18 cellular contexts compared by ENCODE assay signal in the genomic region with DNA sequence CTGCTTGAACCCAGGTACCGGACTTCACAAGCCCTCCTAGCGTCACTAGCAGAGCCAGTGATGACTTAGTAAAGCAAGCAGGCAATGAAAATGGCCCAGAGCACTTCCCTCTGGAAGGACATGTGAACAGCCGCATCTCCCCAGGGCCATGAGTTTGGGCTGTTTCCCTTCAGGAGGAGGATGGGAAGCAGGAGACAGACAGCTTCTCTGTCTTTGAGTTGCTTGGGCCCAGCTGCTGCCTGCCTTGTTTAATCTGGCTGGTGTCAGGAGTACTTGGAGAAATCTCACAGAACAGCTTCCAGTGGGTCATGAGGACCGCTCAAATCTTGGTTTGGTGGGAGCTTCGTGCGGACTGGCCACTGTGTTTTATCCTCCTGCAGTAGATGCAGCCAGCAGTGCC. TPM values are rescaled to one million over a fixed set of nuclear protein-coding genes. Genes with fewer than 3 reads are reported as not detected.
A peak's percentile ranks its signal among the peaks of the same experiment; 100 is the strongest.
DNase-seq lines count a peak whose midpoint lies in the region; ATAC-seq and TF ChIP-seq lines count a peak whose summit lies in the region.
"Had no signal": no experiment of that assay in that cellular context is flagged by ENCODE, and none has a peak within 500 bp of the region (broad histone marks: within the 10 kb centered on the region; RNA-seq: fewer than 3 reads in every experiment).

No MANE protein-coding gene starts in this region.

- H3K4me3 ChIP-seq in right atrium auricular region (no peak overlapping the region), right cardiac atrium (ENCODE audit: low read length) (no peak overlapping the region), tibial nerve (no peak overlapping the region)
- H3K4me3 ChIP-seq: BLaER1, HAP-1 had no signal

- H3K9me3 ChIP-seq in right atrium auricular region: no peaks in the 10 kb centered on the region
- no peaks in the 10 kb centered on the region for H3K9me3 ChIP-seq in right cardiac atrium (ENCODE audit: control insufficient read depth, low read length)
- H3K9me3 ChIP-seq in tibial nerve: no peaks in the 10 kb centered on the region
- H3K9me3 ChIP-seq: BLaER1, Caco-2, HAP-1 had no signal

- in situ Hi-C loops in SK-MEL-5 (cut with HindIII; ENCODE audit: low pct_unique_long_range_greater_than_20kb, low sequenced_read_pairs): no loop called here

- 67% methylated on average over 6 of the region's 6 CpGs for WGBS in right cardiac atrium
- whole genome bisulfite sequencing in tibial nerve, 2 donors: 85 to 91% methylated on average over 6 of the region's 6 CpGs

- no peak overlapping the region for H3K27ac ChIP-seq in right atrium auricular region
- no peak overlapping the region for H3K27ac ChIP-seq in right cardiac atrium (ENCODE audit: low read length)
- H3K27ac ChIP-seq in tibial nerve: peak overlapping the region in 1 of 4 donors; percentile 24
- H3K27ac ChIP-seq: 22Rv1, BLaER1, C4-2B had no signal

- peaks cover 0 to 15% of the 10 kb centered on the region in 2 donors for H3K4me1 ChIP-seq in right atrium auricular region
- no peaks in the 10 kb centered on the region for H3K4me1 ChIP-seq in right cardiac atrium (ENCODE audit: control insufficient read depth, insufficient read depth, low read length)
- H3K4me1 ChIP-seq in tibial nerve: peaks cover 0 to 16% (median 2%) of the 10 kb centered on the region in 4 donors

- TF ChIP-seq CTCF in right atrium auricular region (IDR thresholded peaks at IDR 0.05) (no peak), tibial nerve (IDR thresholded peaks at IDR 0.05) (no peak)

- DNase-seq in Right ventricle myocardium inferior (ENCODE audit: missing footprints): no peak
- no peak for DNase-seq in right atrium auricular region (ENCODE audit: low spot score)
- peak; percentile 30 for DNase-seq in SK-MEL-5 (ENCODE audit: low read depth, low spot score)
- peak in 2 of 3 donors; percentile 59 for DNase-seq in right cardiac atrium
- DNase-seq in tibial nerve (ENCODE audit: low spot score in 2 of 2): peak; percentile 43 to 46
- DNase-seq in NCI-H446 treated with DMSO at 0.1 percent for 48 hours (lab: John Stamatoyannopoulos, UW): no peak
- DNase-seq: Caco-2; CD4-positive, CD25-positive, alpha-beta regulatory T cell; CD8-positive, alpha-beta T cell; DMS153; DND-41; GOT3; HFFc6 had no signal

- ATAC-seq in Right ventricle myocardium inferior: peak; percentile 61
- ATAC-seq in right cardiac atrium: peak in 1 of 2 donors; percentile 6
- ATAC-seq in GM19351 (IDR thresholded peaks at IDR 0.05; ENCODE audit: unreplicated experiment): no peak
- ATAC-seq: CD8-positive, alpha-beta T cell had no signal

- intact Hi-C loops in Right ventricle myocardium inferior (cut with DNase I): loop anchor here (10.0 kb wide), 1 partner anchor 1039 kb away; a partner anchor contains a TSS
- intact Hi-C loops in right cardiac atrium (cut with DNase I): loop anchor here (5.0 to 10.0 kb wide), 2 partner anchors 219 to 221 kb away; a partner anchor contains a TSS

- TF ChIP-seq POLR2A in tibial nerve (IDR thresholded peaks at IDR 0.05): no peak

- no peaks in the 10 kb centered on the region for H3K36me3 ChIP-seq in right atrium auricular region
- no peaks in the 10 kb centered on the region for H3K36me3 ChIP-seq in tibial nerve
- H3K36me3 ChIP-seq: HAP-1 had no signal

- TF ChIP-seq EP300 in tibial nerve (IDR thresholded peaks at IDR 0.05): no peak

- H3K27me3 ChIP-seq in right atrium auricular region: no peaks in the 10 kb centered on the region
- H3K27me3 ChIP-seq in right cardiac atrium (ENCODE audit: control insufficient read depth, insufficient read depth): no peaks in the 10 kb centered on the region
- no peaks in the 10 kb centered on the region for H3K27me3 ChIP-seq in tibial nerve
- H3K27me3 ChIP-seq: BLaER1 had no signal

RNA-seq across cellular contexts. Expression of a gene that starts 25.4 kb away (rescaled TPM):
- total RNA-seq in Right ventricle myocardium inferior: 1.9 TPM
- 1 to 10 TPM; 2.7 to 8.1 TPM for total RNA-seq in right atrium auricular region
- 12.7 and 13.2 TPM in 2 replicates for total RNA-seq in SK-MEL-5 (2014; rRNA removed; shearing (Covaris generic))
- polyA plus RNA-seq in SK-MEL-5 (2015; cell fraction: cytosol; rRNA removed): 15.1 and 27.7 TPM in 2 replicates
- 10.1 and 11.3 TPM in 2 replicates for polyA plus RNA-seq in SK-MEL-5 (2015; cell fraction: nucleus; rRNA removed)
- 1 to 10 TPM in 3 of 4 donors, under 1 TPM in 1; 0.79 to 1.7 (median 1.2) TPM for total RNA-seq in right cardiac atrium
- polyA plus RNA-seq in right cardiac atrium: 0.45 TPM
- total RNA-seq in tibial nerve: 1 to 10 TPM in 2 of 4 donors, under 1 TPM in 2; 0.78 to 3.3 (median 1.00) TPM
- total RNA-seq: CD8-positive, alpha-beta T cell had no signal

Comparison
In these comparisons a context has a peak if more than half of its experiments do, and no peak if none do; other contexts are left out.
1. DNase-seq: peak in SK-MEL-5 (single experiment), right cardiac atrium (2 of 3) and tibial nerve (2 of 2); none in Right ventricle myocardium inferior (single experiment), right atrium auricular region (single experiment) and NCI-H446 treated with DMSO at 0.1 percent for 48 hours (single experiment).